ENCODE assay signal across 1 cellular context in genomic region chr17:34988644-34989043, GRCh38.
TF ChIP-seq lines count a peak whose summit lies in the region.

No MANE protein-coding gene starts in this region.

TF ChIP-seq in K562, 482 proteins besides CTCF, POLR2A, EP300 and RAD21 (continued from another document and continues in another):
- TF ChIP-seq PBX2 (CRISPR knock-in tag; IDR thresholded peaks at IDR 0.05; ENCODE audit: low read depth) (no peak), PBX2 (tag; conservative IDR thresholded peaks at IDR 0.05; ENCODE audit: low read depth) (no peak), HES1 (IDR thresholded peaks at IDR 0.05; ENCODE audit: low read depth) (no peak; the same call in 1 of the 2 replicates), KDM1A (IDR thresholded peaks at IDR 0.05) (peak in 1 of 2 experiments; percentile 47; a peak in 1 of 4 replicates), ELF1 (tag; IDR thresholded peaks at IDR 0.05) (peak; percentile 64), ZMIZ1 (IDR thresholded peaks at IDR 0.05; ENCODE audit: low read depth in 2 of 2, low read length in 2 of 2) (0 out of 4 replicates have a peak, but pooled peaks of 1 of the 2 experiments have one; percentile 43), ZBTB34 (CRISPR knock-in tag; IDR thresholded peaks at IDR 0.05) (no peak), PTBP1 (IDR thresholded peaks at IDR 0.05; ENCODE audit: low read depth, low read length) (no peak), E4F1 (CRISPR knock-in tag; IDR thresholded peaks at IDR 0.05; ENCODE audit: borderline replicate concordance) (no peak), ZNF766 (CRISPR knock-in tag; conservative IDR thresholded peaks at IDR 0.05) (0 out of 2 replicates have a peak, but pooled peaks have one; percentile 26), SAFB (IDR thresholded peaks at IDR 0.05; ENCODE audit: borderline replicate concordance, low read depth, low read length) (no peak), MLLT1 (IDR thresholded peaks at IDR 0.05) (no peak), SUPT5H (IDR thresholded peaks at IDR 0.05) (no peak), IRF2 (CRISPR knock-in tag; IDR thresholded peaks at IDR 0.05) (no peak), CBFB (CRISPR knock-in tag; IDR thresholded peaks at IDR 0.05) (no peak), IFI16 (CRISPR knock-in tag; IDR thresholded peaks at IDR 0.05) (no peak), ZBTB49 (CRISPR knock-in tag; IDR thresholded peaks at IDR 0.05; ENCODE audit: borderline replicate concordance) (no peak), ARID3B (CRISPR knock-in tag; IDR thresholded peaks at IDR 0.05; ENCODE audit: borderline replicate concordance) (no peak), TAF1 (IDR thresholded peaks at IDR 0.05; ENCODE audit: control insufficient read depth, extremely low read depth, insufficient read depth, low read length, severe bottlenecking) (no peak), FOXM1 (IDR thresholded peaks at IDR 0.05; ENCODE audit: low read depth) (peak; percentile 54; the same call in 1 of the 2 replicates), FOXM1 (CRISPR knock-in tag; IDR thresholded peaks at IDR 0.05; ENCODE audit: low read depth) (no peak), RB1 (IDR thresholded peaks at IDR 0.05; ENCODE audit: low read depth) (no peak), ZNF3 (CRISPR knock-in tag; IDR thresholded peaks at IDR 0.05) (no peak), ERF (CRISPR knock-in tag; IDR thresholded peaks at IDR 0.05) (no peak), MAFG (tag; conservative IDR thresholded peaks at IDR 0.05) (no peak), SMARCE1 (IDR thresholded peaks at IDR 0.05) (peak; percentile 49; the same call in 1 of the 2 replicates), ZNF449 (CRISPR knock-in tag; IDR thresholded peaks at IDR 0.05) (no peak), RFX1 (IDR thresholded peaks at IDR 0.05) (no peak), HCFC1 (IDR thresholded peaks at IDR 0.05; ENCODE audit: low read depth, low read length) (no peak), FIP1L1 (IDR thresholded peaks at IDR 0.05; ENCODE audit: low read depth, low read length, poor library complexity, severe bottlenecking) (no peak), ZFP91 (CRISPR knock-in tag; IDR thresholded peaks at IDR 0.05) (no peak), RNF2 (IDR thresholded peaks at IDR 0.05) (peak; percentile 34; the same call in 1 of the 2 replicates), KDM2B (CRISPR knock-in tag; IDR thresholded peaks at IDR 0.05) (no peak), ZNF589 (CRISPR knock-in tag; IDR thresholded peaks at IDR 0.05; ENCODE audit: low read depth) (peak; percentile 74; the same call in 1 of the 2 replicates), RHOXF2B (CRISPR knock-in tag; conservative IDR thresholded peaks at IDR 0.05) (no peak), ZNF76 (CRISPR knock-in tag; IDR thresholded peaks at IDR 0.05; ENCODE audit: borderline replicate concordance) (no peak), SP1 (CRISPR knock-in tag; IDR thresholded peaks at IDR 0.05) (no peak), ETV1 (tag; conservative IDR thresholded peaks at IDR 0.05; ENCODE audit: low read depth) (peak; percentile 46), ZKSCAN8 (CRISPR knock-in tag; IDR thresholded peaks at IDR 0.05) (no peak), NFE2 (IDR thresholded peaks at IDR 0.05; ENCODE audit: low read depth) (no peak)
